In genomic region chr15:89647191-89647851, GRCh38 we compare ENCODE assay signal across 8 cellular contexts. TPM values are rescaled to one million over a fixed set of nuclear protein-coding genes. Genes with fewer than 3 reads are reported as not detected.
DNase-seq lines count a peak whose midpoint lies in the region; ATAC-seq lines count a peak whose summit lies in the region.

No MANE protein-coding gene starts in this region.

- intact Hi-C loops in left cardiac atrium (cut with DNase I), result loop anchor here (2.0 to 10.0 kb wide), 3 partner anchors 33 to 105 kb away; partner anchors contain the start of gene MESP1 (in 1 of the 2)

- peak; percentile 68 to 80 for ATAC-seq in left cardiac atrium
- ATAC-seq in HG02938 (IDR thresholded peaks at IDR 0.05; ENCODE audit: unreplicated experiment), result no peak
- no peak for ATAC-seq in HG03521 (IDR thresholded peaks at IDR 0.05; ENCODE audit: unreplicated experiment)

- peak; percentile 74 for DNase-seq in DMS53 (lab: John Stamatoyannopoulos, UW)
- DNase-seq in HPDE6-E6E7 (ENCODE audit: extremely low spot score), result peak; percentile 64
- peak; percentile 30 for DNase-seq in T follicular helper cell (ENCODE audit: low read depth)
- peak; percentile 15 for DNase-seq in activated naive CD8-positive, alpha-beta T cell treated with anti-CD3 and anti-CD28 coated beads, Interleukin-2, amount 50 U/mL, for 16 hours (ENCODE audit: low read depth, low spot score)
- peak; percentile 80 for DNase-seq in left cardiac atrium
- DNase-seq in retina, result peak; percentile 81

RNA-seq across cellular contexts. Expression of gene KIF7, which starts 7.9 kb away (rescaled TPM):
- 1 to 10 TPM; 2.4 to 4.8 TPM for total RNA-seq in left cardiac atrium

RNA-seq across cellular contexts. Expression of gene PLIN1, which starts 31.8 kb away (rescaled TPM):
- total RNA-seq in left cardiac atrium, result 100 to 1,000 TPM; 140 to 245 TPM

RNA-seq across cellular contexts. Expression of gene PEX11A, which starts 43.2 kb away (rescaled TPM):
- total RNA-seq in left cardiac atrium, result 10 to 100 TPM; 11.1 to 18.3 TPM

RNA-seq across cellular contexts. Expression of gene WDR93, which starts 43.3 kb away (rescaled TPM):
- total RNA-seq in left cardiac atrium, result not detected

Comparison
In these comparisons a context has a peak if more than half of its experiments do, and no peak if none do; other contexts are left out.
1. DNase-seq: peak in every context shown above with its lines; median percentile 81 in retina; 80 in left cardiac atrium; 74 in DMS53; 64 in HPDE6-E6E7; 30 in T follicular helper cell; 15 in activated naive CD8-positive, alpha-beta T cell treated with anti-CD3 and anti-CD28 coated beads, Interleukin-2, amount 50 U/mL, for 16 hours.
2. ATAC-seq: peak in left cardiac atrium (2 of 2); none in HG02938 (single experiment) and HG03521 (single experiment).